8 cellular contexts compared by ENCODE assay signal in the genomic region with DNA sequence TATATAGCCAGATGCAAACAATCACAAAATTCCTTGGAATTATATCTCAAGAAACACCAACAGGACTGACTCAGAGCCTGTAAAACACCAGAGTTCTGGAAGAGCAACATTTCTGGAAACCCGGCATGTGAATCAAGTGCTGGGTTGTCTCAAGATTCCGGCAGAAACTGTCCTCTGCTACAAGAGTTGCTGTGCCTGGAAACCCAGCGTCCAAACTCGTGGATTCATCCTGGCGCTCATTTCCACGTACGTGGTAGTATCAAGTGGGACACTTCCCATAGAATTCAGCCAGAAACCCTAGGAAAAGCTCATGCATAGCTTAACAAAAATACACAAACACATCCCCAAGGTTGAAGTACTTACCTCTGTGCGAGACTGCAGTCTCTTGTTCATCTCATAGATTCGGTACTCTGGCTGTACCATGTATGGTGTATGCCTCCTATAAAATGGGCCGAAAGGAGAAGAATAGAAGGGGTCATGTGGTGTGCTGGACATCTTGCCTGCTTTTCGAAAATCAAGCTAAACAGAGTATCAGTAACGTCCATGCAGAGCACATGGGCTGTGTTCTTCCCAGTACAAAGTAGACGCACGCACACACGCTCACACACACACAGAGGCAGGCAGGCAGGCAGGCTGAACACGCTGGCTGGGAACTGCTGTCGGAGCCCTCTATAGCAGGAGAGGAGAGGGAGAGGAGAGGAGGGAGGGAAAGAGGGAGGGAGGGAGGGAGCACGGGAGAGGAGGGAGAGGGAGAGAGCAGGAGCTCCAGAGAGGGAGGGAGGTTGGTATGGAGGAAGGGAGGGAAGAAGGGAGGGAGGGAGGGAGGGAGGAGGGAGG. TPM values are rescaled to one million over a fixed set of nuclear protein-coding genes. Genes with fewer than 3 reads are reported as not detected.
DNase-seq lines count a peak whose midpoint lies in the region; ATAC-seq and TF ChIP-seq lines count a peak whose summit lies in the region.

Gene LDB2, minus strand, starts transcription at position 655 of the 837 bp plus-strand sequence.

- H3K27ac ChIP-seq in SJSA1 (peak within 1 kb of the TSS; percentile 69), esophagus (ENCODE audit: low read depth in 2 of 2, low read length in 1 of 2) (peak within 1 kb of the TSS; percentile 70), mesendoderm (ENCODE audit: low read depth, low read length) (peak within 1 kb of the TSS; percentile 85), testis (peak within 1 kb of the TSS; percentile 12 to 50)

- intact Hi-C loops in testis (cut with DNase I; ENCODE audit: low total_unique reads): no loop called here

- peak within 1 kb of the TSS; percentile 39 for H3K4me3 ChIP-seq in SJSA1
- H3K4me3 ChIP-seq in esophagus (ENCODE audit: low read depth in 1 of 2, low read length in 2 of 2): peak within 1 kb of the TSS; percentile 43 to 48
- peak within 1 kb of the TSS; percentile 97 for H3K4me3 ChIP-seq in mesendoderm (ENCODE audit: low read length)
- peak within 1 kb of the TSS; percentile 39 to 40 for H3K4me3 ChIP-seq in testis

- H3K79me1 ChIP-seq in mesendoderm (ENCODE audit: low read length): peaks cover 2% of the 10 kb centered on the region

- H3K36me3 ChIP-seq in SJSA1: no peaks in the 10 kb centered on the region
- H3K36me3 ChIP-seq in esophagus (ENCODE audit: control insufficient read depth in 2 of 2, insufficient read depth in 2 of 2, low read length in 1 of 2): no peaks in the 10 kb centered on the region
- H3K36me3 ChIP-seq in mesendoderm (ENCODE audit: control insufficient read depth, insufficient read depth, low read length): no peaks in the 10 kb centered on the region
- H3K36me3 ChIP-seq in testis (ENCODE audit: low read depth, missing control alignments): no peaks in the 10 kb centered on the region

- 11 to 23% methylated on average over 17 to 18 of the region's 18 CpGs for WGBS in esophagus, 2 donors
- no CpG with 5 or more reads among the region's 18 CpGs for WGBS in mesendoderm (ENCODE audit: extremely low coverage, insufficient coverage, low lambda C conversion rate)
- 2 to 5% methylated on average over 15 to 18 of the region's 18 CpGs for WGBS in testis, 2 donors

- peak within 1 kb of the TSS; percentile 79 for H3K4ac ChIP-seq in mesendoderm (ENCODE audit: low read depth, low read length)

- TF ChIP-seq CTCF in testis (IDR thresholded peaks at IDR 0.05): no peak

- DNase-seq in SJSA1 (ENCODE audit: low read depth in 1 of 2, low spot score in 2 of 2): peak; percentile 79 to 86
- peak; percentile 97 for DNase-seq in mesendoderm
- DNase-seq in testis: peak; percentile 76
- DNase-seq in NK-92 treated with Interleukin-12 subunit alpha and Interleukin-12 subunit beta, amount 100 ng/mL, for 24 hours (lab: John Stamatoyannopoulos, UW): no peak

- H3K27me3 ChIP-seq in SJSA1 (replicated peaks) (no peaks in the 10 kb centered on the region), esophagus (ENCODE audit: control insufficient read depth in 1 of 2, insufficient read depth in 2 of 2, low read length in 2 of 2) (no peaks in the 10 kb centered on the region), mesendoderm (ENCODE audit: insufficient read depth, low read length, poor library complexity) (no peaks in the 10 kb centered on the region), testis (no peaks in the 10 kb centered on the region)

- H2BK15ac ChIP-seq in mesendoderm (replicated peaks; ENCODE audit: low read depth): peak within 1 kb of the TSS; percentile 97

- H2AK5ac ChIP-seq in mesendoderm (ENCODE audit: low read length): peak within 1 kb of the TSS; percentile 19

- H3K56ac ChIP-seq in mesendoderm (ENCODE audit: low read length): peak within 1 kb of the TSS; percentile 87

- H4K5ac ChIP-seq in mesendoderm (ENCODE audit: low read length): no peak within 1 kb of the TSS

- peak within 1 kb of the TSS; percentile 97 for H3K18ac ChIP-seq in mesendoderm (ENCODE audit: low read length)

- peaks cover 44% of the 10 kb centered on the region for H3K4me1 ChIP-seq in SJSA1 (replicated peaks)
- no peaks in the 10 kb centered on the region for H3K4me1 ChIP-seq in esophagus (ENCODE audit: control insufficient read depth in 2 of 2, insufficient read depth in 2 of 2, low read length in 1 of 2)
- peaks cover 9% of the 10 kb centered on the region for H3K4me1 ChIP-seq in mesendoderm (ENCODE audit: control insufficient read depth, low read depth, low read length)
- no peaks in the 10 kb centered on the region for H3K4me1 ChIP-seq in testis

- H2BK120ac ChIP-seq in mesendoderm (ENCODE audit: low read depth, low read length): peak within 1 kb of the TSS; percentile 89

- H4K8ac ChIP-seq in mesendoderm (ENCODE audit: low read depth, low read length): no peak within 1 kb of the TSS

- peak within 1 kb of the TSS; percentile 74 for H2BK5ac ChIP-seq in mesendoderm (ENCODE audit: low read length)

- peaks cover 36% of the 10 kb centered on the region for H3K79me2 ChIP-seq in mesendoderm (ENCODE audit: control insufficient read depth, insufficient read depth, low read length)

- no peak for ATAC-seq in HG02678 (IDR thresholded peaks at IDR 0.05; ENCODE audit: unreplicated experiment)
- ATAC-seq in GM18909 (IDR thresholded peaks at IDR 0.05; ENCODE audit: poor library complexity, unreplicated experiment): no peak
- ATAC-seq in GM18868 (IDR thresholded peaks at IDR 0.05; ENCODE audit: unreplicated experiment): no peak

- no peak for TF ChIP-seq POLR2A in testis (IDR thresholded peaks at IDR 0.05)

- peak within 1 kb of the TSS; percentile 66 for H3K4me2 ChIP-seq in mesendoderm (ENCODE audit: low read length)

- peak within 1 kb of the TSS; percentile 94 for H3K9ac ChIP-seq in mesendoderm (ENCODE audit: low read length)

- no peaks in the 10 kb centered on the region; the same call in 1 of the 2 replicates for H3K9me3 ChIP-seq in SJSA1 (replicated peaks)
- no peaks in the 10 kb centered on the region for H3K9me3 ChIP-seq in esophagus (ENCODE audit: control insufficient read depth in 2 of 2, insufficient read depth in 1 of 2, low read depth in 1 of 2, low read length in 1 of 2)
- H3K9me3 ChIP-seq in testis: no peaks in the 10 kb centered on the region

- peak within 1 kb of the TSS; percentile 7 for H3K23ac ChIP-seq in mesendoderm (ENCODE audit: low read length)

RNA-seq across cellular contexts. Expression of gene LDB2, which starts in this region (rescaled TPM):
- total RNA-seq in SJSA1 (2014; rRNA removed; shearing (Covaris generic)): 8.0 and 16.5 TPM in 2 replicates
- polyA plus RNA-seq in esophagus (1 to 10 TPM; 3.5 to 4.4 TPM), testis (ENCODE audit: insufficient read depth, low read depth, low replicate concordance) (14.6 TPM)
- 73.5 TPM for polyA plus RNA-seq in mesendoderm (2013, experiment 1 of 2)
- 73.8 TPM for polyA plus RNA-seq in mesendoderm (2013, experiment 2 of 2)
- 10 to 100 TPM; 15.7 to 17.8 TPM for total RNA-seq in testis

Comparison
In these comparisons a context has a peak if more than half of its experiments do, and no peak if none do; other contexts are left out.
1. H3K27ac ChIP-seq: peak in every context shown above with its lines; median percentile 85 in mesendoderm; 70 in esophagus; 69 in SJSA1; 31 in testis.
2. H3K4me3 ChIP-seq: peak in every context shown above with its lines; median percentile 97 in mesendoderm; 46 in esophagus; 40 in testis; 39 in SJSA1.